ENCODE assay signal across 9 cellular contexts in the genomic region with DNA sequence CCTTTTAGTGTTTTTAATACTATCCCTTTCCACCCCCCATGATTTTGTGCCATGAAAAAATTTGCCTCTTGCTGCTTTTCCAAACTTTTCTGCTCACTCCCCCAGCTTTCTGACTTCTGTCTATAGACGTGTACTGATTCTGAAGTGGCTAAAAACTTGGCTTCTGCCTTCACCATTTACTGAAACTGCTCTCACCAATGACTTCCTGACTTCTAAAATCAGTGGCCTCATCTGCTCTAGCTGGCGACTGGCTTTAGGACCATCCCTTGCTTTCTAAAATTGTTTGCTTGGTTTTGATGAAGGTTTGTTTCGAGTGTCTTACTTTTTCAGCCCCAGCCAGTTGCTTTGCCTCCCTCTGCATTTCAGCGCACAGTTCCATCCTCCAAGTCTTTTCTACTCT.
"Had no signal": no experiment of that assay in that cellular context is flagged by ENCODE, and none has a peak within 500 bp of the region (broad histone marks: within the 10 kb centered on the region; RNA-seq: fewer than 3 reads in every experiment).

No MANE protein-coding gene starts in this region.

- H3K9me3 Mint-ChIP-seq: IgD-negative memory B cell had no signal

- H3K36me3 Mint-ChIP-seq: IgD-negative memory B cell had no signal

- FAIRE-seq: HepG2, HTR-8/SVneo, K562 had no signal

- H3K4me2 ChIP-seq: KMS-11 had no signal

- H3K4me3 ChIP-seq: K562 had no signal

- H3K27ac Mint-ChIP-seq: IgD-negative memory B cell had no signal

- H3K4me3 Mint-ChIP-seq: IgD-negative memory B cell had no signal

- H3K27me3 Mint-ChIP-seq: IgD-negative memory B cell had no signal

- H3K27ac ChIP-seq: HL-60, KMS-11 had no signal

- H3K9ac ChIP-seq: KMS-11 had no signal

- DNase-seq: IMR-90, KBM-7, KG1 had no signal

- ATAC-seq: HepG2, K562 had no signal
